Comparison of ENCODE assay signal across 10 cellular contexts in the genomic region with DNA sequence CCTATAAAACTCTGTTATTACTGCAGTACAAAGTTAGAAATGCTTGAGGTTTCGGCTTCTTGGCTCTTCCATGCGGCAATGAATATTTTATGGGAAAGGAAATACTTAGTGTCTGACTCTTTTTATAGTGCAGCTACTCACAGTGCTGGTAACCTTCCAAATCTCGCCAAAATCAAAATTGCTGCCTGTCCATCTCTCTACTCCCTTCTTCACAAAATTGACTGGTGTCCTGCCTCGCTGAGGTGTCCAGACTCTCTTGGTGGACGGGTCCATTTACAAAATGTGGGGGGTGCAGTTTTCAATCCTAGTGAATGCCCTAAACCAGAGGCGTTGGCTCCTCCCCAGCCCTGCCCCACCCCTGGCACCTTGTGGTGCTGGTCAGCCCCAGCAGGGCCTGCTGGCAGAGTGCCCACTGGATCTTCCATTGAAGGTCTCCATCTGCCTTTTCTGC.
A peak's percentile ranks its signal among the peaks of the same experiment; 100 is the strongest.
DNase-seq lines count a peak whose midpoint lies in the region; ATAC-seq and TF ChIP-seq lines count a peak whose summit lies in the region.
"Had no signal": no experiment of that assay in that cellular context is flagged by ENCODE, and none has a peak within 500 bp of the region (broad histone marks: within the 10 kb centered on the region; RNA-seq: fewer than 3 reads in every experiment).

No MANE protein-coding gene starts in this region.

- peak overlapping the region; percentile 35 for H3K4me3 ChIP-seq in GM23248
- H3K4me3 ChIP-seq in astrocyte of the spinal cord (ENCODE audit: low read depth, low read length), result no peak overlapping the region
- no peak overlapping the region for H3K4me3 ChIP-seq in subcutaneous abdominal adipose tissue (ENCODE audit: low read depth in 1 of 5, low read length in 5 of 5)

- no peak overlapping the region for H2AFZ ChIP-seq in GM23248

- peaks cover 34% of the 10 kb centered on the region for H3F3A ChIP-seq in GM23248 (ENCODE audit: insufficient read depth)

- peak overlapping the region; percentile 55 for H3K27ac ChIP-seq in GM23248
- H3K27ac ChIP-seq in subcutaneous abdominal adipose tissue (ENCODE audit: low read depth, low read length), result peak overlapping the region; percentile 55

- peaks cover 46% of the 10 kb centered on the region for H3K4me1 ChIP-seq in GM23248 (ENCODE audit: insufficient read depth)
- H3K4me1 ChIP-seq in subcutaneous abdominal adipose tissue (ENCODE audit: control insufficient read depth in 5 of 5, insufficient read depth in 5 of 5, low read length in 5 of 5), result peaks cover 26 to 100% (median 97%) of the 10 kb centered on the region in 5 donors

- WGBS in GM23248 (ENCODE audit: low coverage in 1 of 2, low lambda C conversion rate in 2 of 2, missing lambda C conversion rate in 2 of 2), 2 experiments, result 23 to 28% methylated on average over 6 of the region's 6 CpGs

- no peaks in the 10 kb centered on the region for H4K20me1 ChIP-seq in GM23248 (ENCODE audit: insufficient read depth)

- TF ChIP-seq CTCF in astrocyte of the spinal cord (IDR thresholded peaks at IDR 0.05; ENCODE audit: low read depth, low read length) (no peak), GM13976 (IDR thresholded peaks at IDR 0.05; ENCODE audit: borderline replicate concordance, control extremely low read depth, extremely low read depth, insufficient read depth, missing control alignments) (no peak)

- H3K9me2 ChIP-seq in GM23248 (ENCODE audit: insufficient read depth), result no peaks in the 10 kb centered on the region

- ATAC-seq in left colon, result peak; percentile 18
- no peak for ATAC-seq in HG03460 (IDR thresholded peaks at IDR 0.05; ENCODE audit: unreplicated experiment)

- intact Hi-C loops in left colon (cut with DNase I, micrococcal nuclease), result no loop called here

- peak overlapping the region; percentile 54 for H3K4me2 ChIP-seq in GM23248 (ENCODE audit: unreplicated experiment)

- 0 out of 2 replicates have a peak, but pooled peaks cover 8% of the 10 kb centered on the region for H3K27me3 ChIP-seq in GM23248 (replicated peaks; ENCODE audit: insufficient read depth)
- no peaks in the 10 kb centered on the region for H3K27me3 ChIP-seq in subcutaneous abdominal adipose tissue (ENCODE audit: control insufficient read depth in 5 of 5, insufficient read depth in 4 of 5, low read length in 5 of 5)

- no peaks in the 10 kb centered on the region for H3K79me2 ChIP-seq in GM23248 (ENCODE audit: insufficient read depth)

- peak overlapping the region; percentile 7; the same call in 1 of the 2 replicates for H3K9ac ChIP-seq in GM23248
- no peak overlapping the region for H3K9ac ChIP-seq in subcutaneous abdominal adipose tissue (ENCODE audit: low read length in 5 of 5)

- DNase-seq in GM23248 (peak; percentile 91), astrocyte of the spinal cord (ENCODE audit: low read depth, low spot score) (peak; percentile 85), left colon (peak; percentile 53 to 68), dermis blood vessel endothelial cell (no peak), GM13976 (ENCODE audit: low spot score) (no peak), dedifferentiated amniotic fluid mesenchymal stem cell (ENCODE audit: extremely low spot score) (no peak)
- DNase-seq: activated naive CD4-positive, alpha-beta T cell treated with anti-CD3 and anti-CD28 coated beads, Interleukin-2, amount 50 U/mL, for 16 hours; NCI-H187 had no signal

- H3K9me3 ChIP-seq in GM23248 (ENCODE audit: low read depth) (no peaks in the 10 kb centered on the region), subcutaneous abdominal adipose tissue (ENCODE audit: control insufficient read depth in 5 of 5, low read length in 5 of 5) (no peaks in the 10 kb centered on the region)

- in situ Hi-C loops in GM23248 (cut with MboI) (no loop called here), astrocyte of the spinal cord (cut with HindIII; ENCODE audit: low sequenced_read_pairs) (no loop called here), GM13976 (cut with MboI; ENCODE audit: low sequenced_read_pairs, unreplicated experiment) (no loop called here)

- no peaks in the 10 kb centered on the region for H3K36me3 ChIP-seq in GM23248 (ENCODE audit: low read depth)
- peaks cover 0 to 6% (median 0%) of the 10 kb centered on the region in 5 donors for H3K36me3 ChIP-seq in subcutaneous abdominal adipose tissue (ENCODE audit: control insufficient read depth in 5 of 5, insufficient read depth in 5 of 5, low read length in 5 of 5)

Comparison
In these comparisons a context has a peak if more than half of its experiments do, and no peak if none do; other contexts are left out.
1. DNase-seq: peak in GM23248 (single experiment), astrocyte of the spinal cord (single experiment) and left colon (2 of 2); none in dermis blood vessel endothelial cell (single experiment), GM13976 (single experiment) and dedifferentiated amniotic fluid mesenchymal stem cell (single experiment).